7 cellular contexts compared by ENCODE assay signal in genomic region chr9:91700475-91700874, GRCh38.
"Had no signal": no experiment of that assay in that cellular context is flagged by ENCODE, and none has a peak within 500 bp of the region (broad histone marks: within the 10 kb centered on the region; RNA-seq: fewer than 3 reads in every experiment).

No MANE protein-coding gene starts in this region.

- H3K4me1 Mint-ChIP-seq: GM23338 had no signal

- ATAC-seq: GM23338 had no signal

- H3K4me3 ChIP-seq: GM23338 had no signal

- H3K4me3 Mint-ChIP-seq: GM23338, H9 had no signal

- FAIRE-seq: H1, HTR-8/SVneo had no signal

- H2AFZ ChIP-seq: GM23338 had no signal

- H3K27ac Mint-ChIP-seq: GM23338, H9 had no signal

- DNase-seq: H9, HCEC 1CT, Kasumi-1, KBM-7 had no signal

- H3K4me2 ChIP-seq: GM23338 had no signal
